1 cellular context compared by ENCODE assay signal in the genomic region with DNA sequence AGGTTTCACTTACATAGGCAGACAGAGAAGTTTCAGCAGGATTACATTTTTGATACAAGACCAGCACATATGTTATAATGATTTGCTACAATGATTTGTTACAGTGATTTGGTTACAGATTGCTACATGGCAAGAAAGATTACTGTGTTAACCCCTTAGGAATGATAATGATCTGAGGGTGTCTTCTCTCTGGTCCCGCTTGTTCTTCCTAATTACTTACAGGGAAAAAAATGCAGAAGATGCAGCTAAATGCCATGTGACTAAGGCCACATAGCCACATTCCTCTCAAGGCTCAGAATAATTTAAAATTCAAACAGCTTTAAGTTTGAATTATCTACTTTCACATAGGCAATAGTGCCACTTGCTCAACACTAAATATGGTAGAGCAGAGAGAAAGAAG.
TF ChIP-seq lines count a peak whose summit lies in the region.

No MANE protein-coding gene starts in this region.

TF ChIP-seq in IMR-90, 13 proteins besides CTCF, POLR2A, EP300 and RAD21:
- TF ChIP-seq, protein P1, sequence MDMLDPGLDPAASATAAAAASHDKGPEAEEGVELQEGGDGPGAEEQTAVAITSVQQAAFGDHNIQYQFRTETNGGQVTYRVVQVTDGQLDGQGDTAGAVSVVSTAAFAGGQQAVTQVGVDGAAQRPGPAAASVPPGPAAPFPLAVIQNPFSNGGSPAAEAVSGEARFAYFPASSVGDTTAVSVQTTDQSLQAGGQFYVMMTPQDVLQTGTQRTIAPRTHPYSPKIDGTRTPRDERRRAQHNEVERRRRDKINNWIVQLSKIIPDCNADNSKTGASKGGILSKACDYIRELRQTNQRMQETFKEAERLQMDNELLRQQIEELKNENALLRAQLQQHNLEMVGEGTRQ (IDR thresholded peaks at IDR 0.05; ENCODE audit: low read depth, low read length), result peak; percentile 30; the same call in 1 of the 2 replicates
- no peak for TF ChIP-seq SMC3 (IDR thresholded peaks at IDR 0.05; ENCODE audit: low read depth, low read length)
- no peak for TF ChIP-seq CEBPB (IDR thresholded peaks at IDR 0.05; ENCODE audit: low read depth, low read length)
- no peak for TF ChIP-seq MXI1 (IDR thresholded peaks at IDR 0.05; ENCODE audit: borderline replicate concordance, low read depth, low read length)
